ENCODE assay signal across 1 cellular context in the genomic region with DNA sequence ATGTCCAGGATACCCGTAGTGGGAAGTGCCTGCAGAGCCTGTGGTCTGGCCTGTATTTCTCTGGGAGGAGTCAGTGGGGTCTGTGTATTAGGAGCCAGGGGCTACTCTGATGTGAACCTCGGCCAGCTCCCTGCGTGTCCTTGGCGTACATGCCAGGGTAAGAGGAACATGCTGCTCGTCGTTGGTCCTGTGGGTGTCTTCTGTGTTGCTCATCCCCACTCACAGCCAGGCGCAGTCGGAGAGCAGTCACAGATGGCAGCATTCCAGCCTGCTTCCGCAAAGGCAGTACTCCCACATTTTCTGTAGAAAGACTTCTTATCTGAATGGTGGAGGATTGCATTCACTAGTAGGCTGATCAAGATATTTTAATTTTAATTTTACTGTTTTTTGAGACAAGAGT.
TF ChIP-seq lines count a peak whose summit lies in the region.

No MANE protein-coding gene starts in this region.

TF ChIP-seq in IMR-90, 13 proteins besides CTCF, POLR2A, EP300 and RAD21 (continued from another document):
- TF ChIP-seq, protein P1, sequence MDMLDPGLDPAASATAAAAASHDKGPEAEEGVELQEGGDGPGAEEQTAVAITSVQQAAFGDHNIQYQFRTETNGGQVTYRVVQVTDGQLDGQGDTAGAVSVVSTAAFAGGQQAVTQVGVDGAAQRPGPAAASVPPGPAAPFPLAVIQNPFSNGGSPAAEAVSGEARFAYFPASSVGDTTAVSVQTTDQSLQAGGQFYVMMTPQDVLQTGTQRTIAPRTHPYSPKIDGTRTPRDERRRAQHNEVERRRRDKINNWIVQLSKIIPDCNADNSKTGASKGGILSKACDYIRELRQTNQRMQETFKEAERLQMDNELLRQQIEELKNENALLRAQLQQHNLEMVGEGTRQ (IDR thresholded peaks at IDR 0.05; ENCODE audit: low read depth, low read length): no peak
- no peak for TF ChIP-seq MAZ (IDR thresholded peaks at IDR 0.05; ENCODE audit: borderline replicate concordance, low read depth, low read length)
- no peak for TF ChIP-seq SMC3 (IDR thresholded peaks at IDR 0.05; ENCODE audit: low read depth, low read length)
- TF ChIP-seq MAFK (IDR thresholded peaks at IDR 0.05; ENCODE audit: low read depth, low read length): no peak
- TF ChIP-seq RFX5 (IDR thresholded peaks at IDR 0.05; ENCODE audit: low read depth, low read length): no peak
